In genomic region chr21:39908265-39908923, GRCh38 we compare ENCODE assay signal across 19 cellular contexts. TPM values are rescaled to one million over a fixed set of nuclear protein-coding genes. Genes with fewer than 3 reads are reported as not detected.
DNase-seq lines count a peak whose midpoint lies in the region; ATAC-seq, FAIRE-seq and TF ChIP-seq lines count a peak whose summit lies in the region.
"Had no signal": no experiment of that assay in that cellular context is flagged by ENCODE, and none has a peak within 500 bp of the region (broad histone marks: within the 10 kb centered on the region; RNA-seq: fewer than 3 reads in every experiment).

No MANE protein-coding gene starts in this region.

- H3K9me1 ChIP-seq in K562 (ENCODE audit: control insufficient read depth, insufficient read depth, low read length), result no peaks in the 10 kb centered on the region

- H2AFZ ChIP-seq in K562 (ENCODE audit: low read depth, low read length) (no peak overlapping the region), neural progenitor cell (replicated peaks) (no peak overlapping the region)
- H2AFZ ChIP-seq: GM23248 had no signal

- peaks cover 4% of the 10 kb centered on the region for H3K9me3 Mint-ChIP-seq in neural progenitor cell
- peaks cover 0 to 3% of the 10 kb centered on the region in 2 donors for H3K9me3 Mint-ChIP-seq in activated T-cell treated with anti-CD3 and anti-CD28 coated beads, Interleukin-2, amount 50 U/mL, for 72 hours

- H3K27ac ChIP-seq in K562 (ENCODE audit: extremely low read depth, low read depth, low read length) (no peak overlapping the region), neural progenitor cell (no peak overlapping the region), lower lobe of right lung (no peak overlapping the region)
- H3K27ac ChIP-seq: A549, GM23248 had no signal

- H3K36me3 ChIP-seq in K562 (ENCODE audit: control insufficient read depth, insufficient read depth, low read length) (no peaks in the 10 kb centered on the region), neural progenitor cell (no peaks in the 10 kb centered on the region), lower lobe of right lung (no peaks in the 10 kb centered on the region)

- H3K27me3 ChIP-seq in K562 (ENCODE audit: control insufficient read depth in 2 of 2, insufficient read depth in 2 of 2, low read length in 2 of 2) (peaks cover 0 to 4% of the 10 kb centered on the region in 2 experiments; a peak in 1 of 5 replicates), neural progenitor cell (no peaks in the 10 kb centered on the region), lower lobe of right lung (ENCODE audit: low read depth) (no peaks in the 10 kb centered on the region)

- in situ Hi-C loops in K562 (cut with MboI), result no loop called here
- in situ Hi-C loops in G401 (cut with HindIII; ENCODE audit: low sequenced_read_pairs), result no loop called here

- POLR2A ChIA-PET in K562 (lab: Yijun Ruan, JAX), result interaction anchor here (0.8 kb wide), 2 partner anchors 17 to 1109 kb away, joined by 3 read pairs; no protein-coding TSS in a partner anchor

- peak overlapping the region; percentile 73 for H3K27ac Mint-ChIP-seq in neural progenitor cell
- H3K27ac Mint-ChIP-seq in activated T-cell treated with anti-CD3 and anti-CD28 coated beads, Interleukin-2, amount 50 U/mL, for 72 hours, result no peak overlapping the region
- H3K27ac Mint-ChIP-seq: CD4-positive, alpha-beta memory T cell; HFFc6 had no signal

- DNase-seq in NCI-H82 (lab: John Stamatoyannopoulos, UW), result peak; percentile 13
- DNase-seq in NCI-H82 treated with DMSO at 0.1 percent for 48 hours (lab: John Stamatoyannopoulos, UW; ENCODE audit: unreplicated experiment), result no peak
- peak in 1 of 4 experiments; percentile 16 for DNase-seq in K562 (ENCODE audit: extremely low read depth in 1 of 4, low spot score in 3 of 4)
- DNase-seq in neural progenitor cell (ENCODE audit: low spot score), result peak; percentile 27
- DNase-seq in lower lobe of right lung, result no peak
- no peak for DNase-seq in G401 (ENCODE audit: low spot score)
- DNase-seq in activated T-cell treated with anti-CD3 and anti-CD28 coated beads, Interleukin-2, amount 50 U/mL, for 72 hours, result no peak
- no peak for DNase-seq in DMS79 (lab: John Stamatoyannopoulos, UW)
- DNase-seq: CD4-positive, alpha-beta memory T cell; DMS79 treated with DMSO at 0.1 percent for 48 hours; GM23248; HFFc6; Kasumi-1; NCI-H1105 treated with DMSO at 0.1 percent for 48 hours; NCI-H1930; NCI-H2227 treated with DMSO at 0.1 percent for 48 hours; SHP77 had no signal

- H3F3A ChIP-seq in neural progenitor cell (ENCODE audit: low read depth), result no peaks in the 10 kb centered on the region

- no peak for TF ChIP-seq EP300 in K562 (IDR thresholded peaks at IDR 0.05; ENCODE audit: low read length)

- ATAC-seq in K562 (peak; percentile 79), lower lobe of right lung (no peak)
- ATAC-seq in activated T-cell treated with anti-CD3 and anti-CD28 coated beads, Interleukin-2, amount 50 U/mL, for 72 hours (replicated peaks in 1 of 2), result no peak
- ATAC-seq: A549, Panc1 had no signal

- H3K79me2 ChIP-seq in K562 (ENCODE audit: control insufficient read depth, insufficient read depth, low read length), result no peaks in the 10 kb centered on the region
- H3K79me2 ChIP-seq in neural progenitor cell (ENCODE audit: low read depth), result no peaks in the 10 kb centered on the region

- H3K4me3 Mint-ChIP-seq in neural progenitor cell, result no peak overlapping the region
- no peak overlapping the region for H3K4me3 Mint-ChIP-seq in activated T-cell treated with anti-CD3 and anti-CD28 coated beads, Interleukin-2, amount 50 U/mL, for 72 hours
- H3K4me3 Mint-ChIP-seq: CD4-positive, alpha-beta memory T cell; HFFc6 had no signal

- H3K9me3 ChIP-seq in K562 (replicated peaks; ENCODE audit: control insufficient read depth, insufficient read depth, low read depth, low read length) (no peaks in the 10 kb centered on the region), neural progenitor cell (ENCODE audit: low read depth) (no peaks in the 10 kb centered on the region), lower lobe of right lung (no peaks in the 10 kb centered on the region)
- H3K9me3 ChIP-seq: A549 had no signal

- H3K4me1 ChIP-seq in K562 (replicated peaks in 1 of 2; ENCODE audit: control insufficient read depth in 2 of 2, insufficient read depth in 2 of 2, low read length in 2 of 2) (no peaks in the 10 kb centered on the region), neural progenitor cell (no peaks in the 10 kb centered on the region), lower lobe of right lung (no peaks in the 10 kb centered on the region)
- H3K4me1 ChIP-seq: A549 had no signal

- TF ChIP-seq RAD21 in K562 (CRISPR knock-in tag; conservative IDR thresholded peaks at IDR 0.05 in 1 of 2, IDR thresholded peaks at IDR 0.05 in 1 of 2), result 0 out of 4 replicates have a peak, but pooled peaks of 1 of the 2 experiments have one; percentile 11

- no peak for FAIRE-seq in K562 (lab: Jason Lieb, UNC)
- FAIRE-seq: A549 had no signal

- H3K4me1 Mint-ChIP-seq in neural progenitor cell, result peaks cover 13% of the 10 kb centered on the region
- H3K4me1 Mint-ChIP-seq in activated T-cell treated with anti-CD3 and anti-CD28 coated beads, Interleukin-2, amount 50 U/mL, for 72 hours (ENCODE audit: low read depth), result no peaks in the 10 kb centered on the region
- H3K4me1 Mint-ChIP-seq: CD4-positive, alpha-beta memory T cell had no signal

- 0% methylated on average over 9 of the region's 9 CpGs for WGBS in K562 (ENCODE audit: insufficient coverage, low coverage, missing lambda C conversion rate)

- TF ChIP-seq POLR2A in K562 (conservative IDR thresholded peaks at IDR 0.05), result no peak

- no peak overlapping the region for H3K9ac ChIP-seq in K562 (ENCODE audit: insufficient read depth in 1 of 2, low read depth in 2 of 2, low read length in 2 of 2)
- no peak overlapping the region for H3K9ac ChIP-seq in neural progenitor cell
- H3K9ac ChIP-seq: GM23248 had no signal

- no peaks in the 10 kb centered on the region for H3K36me3 Mint-ChIP-seq in neural progenitor cell
- H3K36me3 Mint-ChIP-seq in activated T-cell treated with anti-CD3 and anti-CD28 coated beads, Interleukin-2, amount 50 U/mL, for 72 hours (ENCODE audit: insufficient read depth in 2 of 2), result no peaks in the 10 kb centered on the region
- H3K36me3 Mint-ChIP-seq: CD4-positive, alpha-beta memory T cell had no signal

- H3K4me3 ChIP-seq in K562 (no peak overlapping the region), neural progenitor cell (no peak overlapping the region), lower lobe of right lung (no peak overlapping the region)
- H3K4me3 ChIP-seq: A549, GM23248 had no signal

- TF ChIP-seq CTCF in K562 (IDR thresholded peaks at IDR 0.05 in 2 of 3, conservative IDR thresholded peaks at IDR 0.05 in 1 of 3; ENCODE audit: insufficient read depth in 2 of 3, low read depth in 1 of 3, low read length in 3 of 3) (peak in 1 of 3 experiments; percentile 24; a peak in 1 of 6 replicates), neural progenitor cell (IDR thresholded peaks at IDR 0.05) (peak; percentile 14), lower lobe of right lung (IDR thresholded peaks at IDR 0.05) (no peak)

- CTCF ChIA-PET in K562 (lab: Yijun Ruan, JAX; ENCODE audit: low intra/inter-chr PET ratio), result no interaction called here

- H3K27me3 Mint-ChIP-seq in neural progenitor cell (ENCODE audit: insufficient read depth, low read depth), result peaks cover 5% of the 10 kb centered on the region
- H3K27me3 Mint-ChIP-seq in activated T-cell treated with anti-CD3 and anti-CD28 coated beads, Interleukin-2, amount 50 U/mL, for 72 hours (ENCODE audit: low read depth), result no peaks in the 10 kb centered on the region
- H3K27me3 Mint-ChIP-seq: CD4-positive, alpha-beta memory T cell had no signal

- no TSS peak for BruUV-seq in K562 (replicated peaks; lab: Mats Ljungman, UMichigan)

- H3K4me2 ChIP-seq in K562 (ENCODE audit: insufficient read depth, low read length) (no peak overlapping the region), neural progenitor cell (no peak overlapping the region)
- H3K4me2 ChIP-seq: A549 had no signal

- intact Hi-C loops in K562 (cut with micrococcal nuclease) (no loop called here), lower lobe of right lung (cut with DNase I) (no loop called here)

- H4K20me1 ChIP-seq in K562 (replicated peaks; ENCODE audit: control insufficient read depth, insufficient read depth, low read length), result no peaks in the 10 kb centered on the region
- no peaks in the 10 kb centered on the region for H4K20me1 ChIP-seq in neural progenitor cell (ENCODE audit: low read depth)

TF ChIP-seq in K562, 482 proteins besides CTCF, POLR2A, EP300 and RAD21 (continues in another document):
- TF ChIP-seq XRCC3 (IDR thresholded peaks at IDR 0.05), result no peak
- no peak for TF ChIP-seq PHF21A (IDR thresholded peaks at IDR 0.05; ENCODE audit: borderline replicate concordance, low read depth)
- TF ChIP-seq TAL1 (IDR thresholded peaks at IDR 0.05), result no peak

RNA-seq across cellular contexts. Expression of gene PCP4, which starts 41.2 kb away (rescaled TPM):
- total RNA-seq in K562 (2011; cell fraction: chromatin; rRNA removed; ENCODE audit: low replicate concordance), result not detected in 2 replicates
- total RNA-seq in K562 (2011; cell fraction: nucleolus; rRNA removed), result not detected in 2 replicates
- total RNA-seq in K562 (2011; cell fraction: nucleoplasm; rRNA removed), result not detected in 2 replicates
- total RNA-seq in K562 (2014; rRNA removed), result not detected in 2 replicates
- not detected in 2 replicates for total RNA-seq in K562 (2014; rRNA removed; fragmentation: Illumina TruSeq; extraction: Trizol)
- not detected in 2 replicates for total RNA-seq in K562 (2015; rRNA removed; fragmentation: Illumina TruSeq; extraction: Trizol)
- total RNA-seq in K562 (2021), result not detected in 2 replicates
- not detected in 2 replicates for polyA plus RNA-seq in K562 (2011; rRNA removed)
- polyA plus RNA-seq in K562 (2011; cell fraction: cytosol; rRNA removed), result not detected in 2 replicates
- polyA plus RNA-seq in K562 (2011; cell fraction: nucleus; rRNA removed), result not detected in 2 replicates
- polyA plus RNA-seq in K562 (2012), result not detected in 2 replicates
- polyA plus RNA-seq in K562 (2014; fragmentation: Illumina TruSeq; extraction: Trizol), result not detected in 2 replicates
- polyA plus RNA-seq in K562 (2014; fragmentation: Nextera tagmentation; extraction: Ambion mirVana), result not detected
- not detected in 2 replicates for polyA plus RNA-seq in K562 (2014; rRNA removed)
- not detected in 2 replicates for polyA minus RNA-seq in K562 (2011; rRNA and poly(A)+ RNA removed)
- polyA minus RNA-seq in K562 (2011; cell fraction: cytosol; rRNA and poly(A)+ RNA removed), result not detected in 2 replicates
- not detected in 2 replicates for polyA minus RNA-seq in K562 (2011; cell fraction: nucleus; rRNA and poly(A)+ RNA removed)
- total RNA-seq in neural progenitor cell (ENCODE audit: low replicate concordance), result 0.81 TPM in 1 of 2 replicates, not detected in the other
- 0.95 TPM for total RNA-seq in lower lobe of right lung
- total RNA-seq in G401 (2014; rRNA removed; shearing (Covaris generic)), result 1.2 TPM in 1 of 2 replicates, not detected in the other
- not detected for total RNA-seq in activated T-cell treated with anti-CD3 and anti-CD28 coated beads, Interleukin-2, amount 50 U/mL, for 72 hours
- total RNA-seq: CD4-positive, alpha-beta memory T cell; GM23248; HFFc6 had no signal
- polyA plus RNA-seq: A549; CD4-positive, alpha-beta memory T cell; GM23248 had no signal

Comparison
In these comparisons a context has a peak if more than half of its experiments do, and no peak if none do; other contexts are left out.
1. DNase-seq: peak in NCI-H82 (single experiment) and neural progenitor cell (single experiment); none in NCI-H82 treated with DMSO at 0.1 percent for 48 hours (single experiment), lower lobe of right lung (single experiment), G401 (single experiment), activated T-cell treated with anti-CD3 and anti-CD28 coated beads, Interleukin-2, amount 50 U/mL, for 72 hours (0 of 2) and DMS79 (single experiment).